In the genomic region with DNA sequence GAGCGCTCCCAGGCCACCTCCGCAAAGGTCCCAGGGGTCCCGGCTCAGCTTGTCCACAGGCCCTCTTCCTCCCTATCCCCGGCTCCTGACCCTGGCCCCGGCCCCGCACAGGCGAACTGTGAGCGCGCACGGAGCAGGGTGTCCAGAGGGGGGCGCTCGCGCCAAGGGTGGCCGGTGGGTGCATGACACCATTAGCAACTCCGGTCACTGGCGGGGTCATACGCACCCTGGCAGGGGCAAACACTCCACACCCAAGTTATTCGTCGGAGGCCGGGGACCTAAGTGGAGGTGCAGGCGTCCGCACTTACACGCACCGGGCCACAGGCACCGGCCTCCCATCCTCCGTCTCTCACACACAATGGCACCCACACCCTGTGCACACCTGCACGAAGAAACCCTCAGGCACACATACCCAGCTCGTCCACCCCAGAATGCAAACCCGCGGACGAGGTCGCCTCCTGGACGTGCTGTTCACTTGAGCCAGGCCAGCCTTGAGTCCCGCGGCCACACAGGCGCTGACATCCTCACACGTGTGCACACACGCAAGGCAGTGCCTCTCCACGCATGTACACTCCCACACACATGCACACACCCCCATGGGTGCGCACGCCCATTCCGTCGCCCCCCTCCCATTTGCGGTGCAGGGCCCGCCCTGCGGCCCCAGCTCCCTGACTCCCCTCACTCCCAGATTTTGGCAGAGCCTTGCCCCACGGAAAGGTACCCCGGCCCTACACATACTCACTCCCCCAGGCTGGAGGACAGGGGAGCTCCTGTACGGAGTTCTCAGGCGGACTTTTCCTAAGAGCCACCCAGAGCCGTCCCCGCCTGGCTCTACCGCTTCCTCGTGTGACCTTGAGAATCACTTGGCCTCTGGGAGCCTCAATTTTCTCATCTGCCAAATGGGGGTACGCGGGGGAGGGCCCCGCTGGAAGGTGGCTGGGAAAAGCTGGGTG, we compare ENCODE assay signal across 8 cellular contexts. TPM values are rescaled to one million over a fixed set of nuclear protein-coding genes. Genes with fewer than 3 reads are reported as not detected.
DNase-seq lines count a peak whose midpoint lies in the region; ATAC-seq and TF ChIP-seq lines count a peak whose summit lies in the region.

A gene (minus strand): TSS at position 552 of the 953 bp plus-strand sequence. CDS start 1,276 bp downstream, outside the sequence.

- no peaks in the 10 kb centered on the region for H3K9me3 Mint-ChIP-seq in activated naive CD4-positive, alpha-beta T cell treated with anti-CD3 and anti-CD28 coated beads for 36 hours

- H3K27me3 ChIP-seq in cardiac muscle cell (peaks cover 30% of the 10 kb centered on the region), upper lobe of left lung (peaks cover 0 to 9% (median 0%) of the 10 kb centered on the region in 4 donors)

- H3K27ac Mint-ChIP-seq in activated naive CD4-positive, alpha-beta T cell treated with anti-CD3 and anti-CD28 coated beads for 36 hours: peak within 1 kb of the TSS; percentile 6

- H3K4me1 ChIP-seq in cardiac muscle cell (ENCODE audit: low read depth) (peaks cover 5% of the 10 kb centered on the region), upper lobe of left lung (peaks cover 28 to 58% (median 43%) of the 10 kb centered on the region in 4 donors)

- CTCF ChIA-PET in activated naive CD4-positive, alpha-beta T cell treated with anti-CD3 and anti-CD28 coated beads for 36 hours (lab: Charles Lee): interaction anchor here (0.5 to 4.2 kb wide), 16 partner anchors 10 to 294 kb away, joined by 3 to 26 read pairs (median 4); a partner anchor contains a TSS

- peak; percentile 67 for TF ChIP-seq CTCF in cardiac muscle cell (IDR thresholded peaks at IDR 0.05; ENCODE audit: low read depth, low read length)
- peak; percentile 69 to 94 (median 84) for TF ChIP-seq CTCF in upper lobe of left lung (IDR thresholded peaks at IDR 0.05)

- WGBS in upper lobe of left lung, 2 donors: 1 to 2% methylated on average over 9 to 46 of the region's 57 CpGs

- no peaks in the 10 kb centered on the region for H3K9me3 ChIP-seq in cardiac muscle cell (ENCODE audit: low read depth)
- H3K9me3 ChIP-seq in upper lobe of left lung: no peaks in the 10 kb centered on the region

- no peaks in the 10 kb centered on the region for H3K36me3 ChIP-seq in cardiac muscle cell
- peaks cover 0 to 9% (median 3%) of the 10 kb centered on the region in 4 donors for H3K36me3 ChIP-seq in upper lobe of left lung

- H3K4me3 Mint-ChIP-seq in activated naive CD4-positive, alpha-beta T cell treated with anti-CD3 and anti-CD28 coated beads for 36 hours: peak within 1 kb of the TSS; percentile 72

- peaks cover 26% of the 10 kb centered on the region for H3K4me1 Mint-ChIP-seq in activated naive CD4-positive, alpha-beta T cell treated with anti-CD3 and anti-CD28 coated beads for 36 hours (ENCODE audit: low read depth)

- peak in 1 of 4 donors; percentile 28 for TF ChIP-seq POLR2A in upper lobe of left lung (IDR thresholded peaks at IDR 0.05)

- H3K27ac ChIP-seq in cardiac muscle cell (peak within 1 kb of the TSS; percentile 61), upper lobe of left lung (peak within 1 kb of the TSS; percentile 83 to 97 (median 92))

- peaks cover 6% of the 10 kb centered on the region for H3K27me3 Mint-ChIP-seq in activated naive CD4-positive, alpha-beta T cell treated with anti-CD3 and anti-CD28 coated beads for 36 hours (ENCODE audit: low read depth)

- no peaks in the 10 kb centered on the region for H3K36me3 Mint-ChIP-seq in activated naive CD4-positive, alpha-beta T cell treated with anti-CD3 and anti-CD28 coated beads for 36 hours (ENCODE audit: low read depth)

- peak within 1 kb of the TSS; percentile 47 for H3K4me3 ChIP-seq in cardiac muscle cell
- peak within 1 kb of the TSS; percentile 56 to 64 (median 58) for H3K4me3 ChIP-seq in upper lobe of left lung

- ATAC-seq in upper lobe of left lung (ENCODE audit: low FRiP score in 2 of 2) (peak; percentile 59 to 70), HG02870 (IDR thresholded peaks at IDR 0.05; ENCODE audit: unreplicated experiment) (no peak)

- TF ChIP-seq EP300 in upper lobe of left lung (IDR thresholded peaks at IDR 0.05): no peak

- DNase-seq in NCI-H82 (lab: John Stamatoyannopoulos, UW) (peak; percentile 51), NCI-H82 treated with DMSO at 0.1 percent for 48 hours (lab: John Stamatoyannopoulos, UW; ENCODE audit: unreplicated experiment) (no peak), SIG-M5 treated with dmso at 0.1 percent for 504 hours (lab: John Stamatoyannopoulos, UW; ENCODE audit: unreplicated experiment) (peak; percentile 79), cardiac muscle cell (ENCODE audit: low read depth in 1 of 2, low spot score in 1 of 2) (peak; percentile 45 to 46), posterior cingulate gyrus (peak in 7 of 10 donors; percentile 43 to 91 (median 57)), upper lobe of left lung (peak; percentile 90 to 96)
- peak; percentile 89 for DNase-seq in activated naive CD4-positive, alpha-beta T cell treated with anti-CD3 and anti-CD28 coated beads for 36 hours

- intact Hi-C loops in activated naive CD4-positive, alpha-beta T cell treated with anti-CD3 and anti-CD28 coated beads for 36 hours (cut with micrococcal nuclease): loop anchor here (1.0 to 2.0 kb wide), 4 partner anchors 20 to 67 kb away; a partner anchor contains a TSS
- intact Hi-C loops in posterior cingulate gyrus (cut with DNase I): no loop called here

RNA-seq across cellular contexts. Expression of the gene that starts here (rescaled TPM):
- 1 to 10 TPM; 5.2 to 5.6 TPM for total RNA-seq in activated naive CD4-positive, alpha-beta T cell treated with anti-CD3 and anti-CD28 coated beads for 36 hours
- total RNA-seq in cardiac muscle cell: 29.5 and 60.8 TPM in 2 replicates
- polyA plus RNA-seq in cardiac muscle cell: 60.8 and 64.0 TPM in 2 replicates
- 10 to 100 TPM; 20.5 to 80.7 (median 33.9) TPM for total RNA-seq in upper lobe of left lung
